14 cellular contexts compared by ENCODE assay signal in the genomic region with DNA sequence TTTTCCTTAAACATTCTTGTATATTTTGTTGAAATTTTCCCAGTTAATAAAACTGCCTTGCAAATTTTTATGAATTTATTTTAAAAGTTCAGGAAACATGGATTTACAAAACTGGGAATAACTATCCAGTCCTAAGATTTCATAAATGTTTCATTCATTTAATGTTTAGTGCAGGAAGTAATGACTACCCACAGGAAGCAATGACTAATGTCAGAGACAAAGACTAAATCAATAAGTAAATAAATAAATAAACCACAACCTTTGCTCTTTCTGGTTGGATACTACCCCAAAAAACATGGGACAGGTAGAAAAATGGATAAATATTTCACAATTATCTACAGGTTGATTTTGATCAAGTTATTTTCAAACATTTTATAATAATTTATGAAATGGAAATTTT. TPM values are rescaled to one million over a fixed set of nuclear protein-coding genes. Genes with fewer than 3 reads are reported as not detected.
A peak's percentile ranks its signal among the peaks of the same experiment; 100 is the strongest.
DNase-seq lines count a peak whose midpoint lies in the region; FAIRE-seq and TF ChIP-seq lines count a peak whose summit lies in the region.
"Had no signal": no experiment of that assay in that cellular context is flagged by ENCODE, and none has a peak within 500 bp of the region (broad histone marks: within the 10 kb centered on the region; RNA-seq: fewer than 3 reads in every experiment).

No MANE protein-coding gene starts in this region.

- DNase-seq in DMS53 treated with DMSO at 0.1 percent for 48 hours (lab: John Stamatoyannopoulos, UW; ENCODE audit: unreplicated experiment): peak; percentile 20
- peak; percentile 10 for DNase-seq in HT1080 (ENCODE audit: low read depth)
- DNase-seq in bronchial epithelial cell (ENCODE audit: low read depth): peak; percentile 64
- peak; percentile 30 for DNase-seq in kidney tubule cell (ENCODE audit: low spot score)
- DNase-seq in UCSD-AML1 (lab: John Stamatoyannopoulos, UW; ENCODE audit: unreplicated experiment): no peak
- DNase-seq in HFFc6: no peak
- DNase-seq in NCI-H2227 treated with DMSO at 0.1 percent for 48 hours (lab: John Stamatoyannopoulos, UW): no peak
- DNase-seq: ACHN; CD4-positive, CD25-positive, alpha-beta regulatory T cell; DND-41; GF-D8 had no signal

- H3K36me3 ChIP-seq in bronchial epithelial cell (ENCODE audit: control insufficient read depth, insufficient read depth, low read length): no peaks in the 10 kb centered on the region
- H3K36me3 ChIP-seq: BLaER1 treated with 17β-estradiol and CSF1 and Interleukin-3, amounts not matched to agents 10 nM and 100 nM had no signal

- TF ChIP-seq CTCF in bronchial epithelial cell (IDR thresholded peaks at IDR 0.05; ENCODE audit: insufficient read depth, low read length, severe bottlenecking) (no peak), HFFc6 (IDR thresholded peaks at IDR 0.05) (no peak)

- no peaks in the 10 kb centered on the region for H3K9me3 Mint-ChIP-seq in HFFc6

- no peaks in the 10 kb centered on the region for H3K36me3 Mint-ChIP-seq in HFFc6 (ENCODE audit: low read depth)
- H3K36me3 Mint-ChIP-seq: CD4-positive, CD25-positive, alpha-beta regulatory T cell had no signal

- peaks cover 8% of the 10 kb centered on the region for H3K27me3 ChIP-seq in bronchial epithelial cell (ENCODE audit: control insufficient read depth, insufficient read depth, low read length)
- H3K27me3 ChIP-seq: BLaER1 treated with 17β-estradiol and CSF1 and Interleukin-3, amounts not matched to agents 10 nM and 100 nM had no signal

- no peak overlapping the region for H3K4me3 Mint-ChIP-seq in HFFc6
- H3K4me3 Mint-ChIP-seq: CD4-positive, CD25-positive, alpha-beta regulatory T cell had no signal

- FAIRE-seq in bronchial epithelial cell (lab: Jason Lieb, UNC): no peak
- FAIRE-seq: K562 had no signal

- no peak overlapping the region for H3K4me3 ChIP-seq in bronchial epithelial cell (ENCODE audit: low read depth, low read length)
- H3K4me3 ChIP-seq: BLaER1 treated with 17β-estradiol and CSF1 and Interleukin-3, amounts not matched to agents 10 nM and 100 nM; K562 had no signal

- H3K27ac Mint-ChIP-seq in HFFc6: no peak overlapping the region
- H3K27ac Mint-ChIP-seq: CD4-positive, CD25-positive, alpha-beta regulatory T cell had no signal

- H3K27me3 Mint-ChIP-seq in HFFc6 (ENCODE audit: insufficient read depth): no peaks in the 10 kb centered on the region

- peaks cover 33% of the 10 kb centered on the region for H3K4me1 Mint-ChIP-seq in HFFc6 (ENCODE audit: low read depth)
- H3K4me1 Mint-ChIP-seq: CD4-positive, CD25-positive, alpha-beta regulatory T cell had no signal

RNA-seq across cellular contexts. Expression of gene TMCO5A, which starts 48.8 kb away (rescaled TPM):
- total RNA-seq in HT1080 (2014; rRNA removed; shearing (Covaris generic)): not detected in 2 replicates
- not detected in 2 replicates for polyA plus RNA-seq in HT1080 (2015; cell fraction: cytosol; rRNA removed)
- not detected in 2 replicates for polyA plus RNA-seq in HT1080 (2015; cell fraction: nucleus; rRNA removed)
- not detected in 2 replicates for total RNA-seq in bronchial epithelial cell
- not detected for total RNA-seq in HFFc6 (2021; fragmentation: NEBNext Ultra II Directional; extraction: Animal tissue kit (Norgen Biotek cat#: 25700))
- total RNA-seq: A172; CD4-positive, CD25-positive, alpha-beta regulatory T cell; K562 had no signal
- polyA plus RNA-seq: CD4-positive, CD25-positive, alpha-beta regulatory T cell; K562 had no signal

Comparison
In these comparisons a context has a peak if more than half of its experiments do, and no peak if none do; other contexts are left out.
1. DNase-seq: peak in DMS53 treated with DMSO at 0.1 percent for 48 hours (single experiment), HT1080 (single experiment), bronchial epithelial cell (single experiment) and kidney tubule cell (single experiment); none in UCSD-AML1 (single experiment), HFFc6 (single experiment) and NCI-H2227 treated with DMSO at 0.1 percent for 48 hours (single experiment).